In the genomic region with DNA sequence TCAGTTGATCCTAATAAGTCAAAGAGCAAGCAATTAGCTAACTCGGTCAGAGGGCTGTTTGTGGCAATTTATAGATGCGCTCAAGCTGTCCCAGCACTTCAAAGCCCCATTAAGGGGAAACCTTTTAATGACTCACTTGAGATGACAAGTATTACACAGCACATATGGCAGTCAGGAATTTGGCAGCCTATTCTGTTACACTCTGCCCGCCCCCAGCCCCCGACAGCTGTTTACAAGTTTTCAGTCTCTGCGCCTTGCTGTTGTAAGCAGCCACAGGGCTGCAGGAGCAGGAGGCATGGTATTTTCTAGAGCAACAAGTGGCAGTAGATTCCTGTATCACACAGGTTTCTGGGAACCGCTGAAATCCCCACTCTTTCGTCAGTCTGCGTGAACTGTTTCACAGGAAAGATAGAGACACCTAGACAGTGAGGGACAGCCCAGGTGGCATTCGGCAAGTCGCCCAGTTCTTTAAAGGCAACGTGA, we compare ENCODE assay signal across 10 cellular contexts.
DNase-seq lines count a peak whose midpoint lies in the region; TF ChIP-seq lines count a peak whose summit lies in the region.
"Had no signal": no experiment of that assay in that cellular context is flagged by ENCODE, and none has a peak within 500 bp of the region (broad histone marks: within the 10 kb centered on the region; RNA-seq: fewer than 3 reads in every experiment).

No MANE protein-coding gene starts in this region.

- DNase-seq in DMS79 (lab: John Stamatoyannopoulos, UW): peak; percentile 60
- DNase-seq in NCI-H1417 (lab: John Stamatoyannopoulos, UW): peak; percentile 38 to 92 (median 67)
- peak; percentile 29 for DNase-seq in brain microvascular endothelial cell
- peak; percentile 32 for DNase-seq in mucosa of gallbladder (ENCODE audit: low spot score)
- no peak for DNase-seq in ecto neural progenitor cell (ENCODE audit: low spot score)
- no peak for DNase-seq in NCI-H187 treated with DMSO at 0.1 percent for 48 hours (lab: John Stamatoyannopoulos, UW)
- DNase-seq in pons (ENCODE audit: low spot score): no peak
- no peak for DNase-seq in NCI-H345 treated with DMSO at 0.1 percent for 48 hours (lab: John Stamatoyannopoulos, UW; ENCODE audit: unreplicated experiment)
- DNase-seq: DMS53; naive thymus-derived CD4-positive, alpha-beta T cell had no signal

- no peak for TF ChIP-seq CTCF in brain microvascular endothelial cell (IDR thresholded peaks at IDR 0.05; ENCODE audit: low read depth, low read length, missing control alignments)

- in situ Hi-C loops in brain microvascular endothelial cell (cut with HindIII; ENCODE audit: low pct_ligation_motif_present, low sequenced_read_pairs): no loop called here

- no peak overlapping the region for H3K27ac ChIP-seq in brain microvascular endothelial cell

- H3K4me3 ChIP-seq in brain microvascular endothelial cell (ENCODE audit: low read depth, low read length): no peak overlapping the region

- H3K36me3 ChIP-seq in brain microvascular endothelial cell (replicated peaks): no peaks in the 10 kb centered on the region

- H3K27me3 ChIP-seq in brain microvascular endothelial cell (replicated peaks): no peaks in the 10 kb centered on the region

Comparison
In these comparisons a context has a peak if more than half of its experiments do, and no peak if none do; other contexts are left out.
1. DNase-seq: peak in DMS79 (single experiment), NCI-H1417 (3 of 3), brain microvascular endothelial cell (single experiment) and mucosa of gallbladder (single experiment); none in ecto neural progenitor cell (single experiment), NCI-H187 treated with DMSO at 0.1 percent for 48 hours (single experiment), pons (single experiment) and NCI-H345 treated with DMSO at 0.1 percent for 48 hours (single experiment).